In the genomic region with DNA sequence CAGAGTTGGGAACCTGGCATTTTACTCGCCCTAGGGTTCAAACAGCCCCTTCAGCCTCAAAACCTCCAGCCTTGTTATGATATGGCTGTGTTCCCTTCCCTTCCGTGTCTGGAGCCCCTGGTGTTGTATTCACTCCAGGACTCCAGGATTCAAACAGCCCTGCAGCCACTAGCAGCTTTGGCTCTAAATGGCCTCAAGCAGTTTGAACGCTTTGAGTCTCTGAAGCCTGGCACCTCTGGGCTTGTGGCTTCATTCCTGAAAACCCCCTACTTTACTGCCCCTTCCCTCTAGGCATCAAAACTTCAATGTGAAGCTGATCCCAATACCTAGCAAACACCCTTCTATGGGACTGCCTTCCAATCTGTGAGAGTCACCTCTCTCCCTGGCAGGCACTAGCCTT, we compare ENCODE assay signal across 26 cellular contexts.
"Had no signal": no experiment of that assay in that cellular context is flagged by ENCODE, and none has a peak within 500 bp of the region (broad histone marks: within the 10 kb centered on the region; RNA-seq: fewer than 3 reads in every experiment).

No MANE protein-coding gene starts in this region.

- H3K36me3 ChIP-seq: left ventricle myocardium inferior, pancreas, prostate gland, sigmoid colon, spleen, suprapubic skin, thoracic aorta, tibial artery, uterus had no signal

- H3K9me3 ChIP-seq: left ventricle myocardium inferior, mucosa of descending colon, pancreas, prostate gland, sigmoid colon, spleen, suprapubic skin, thoracic aorta, tibial artery, uterus had no signal

- DNase-seq: hypothalamus; immature natural killer cell; left ventricle myocardium inferior; midbrain; mucosa of descending colon; naive thymus-derived CD4-positive, alpha-beta T cell; nucleus accumbens; pancreas; posterior cingulate gyrus; retina; right cardiac atrium; sigmoid colon; small intestine; spleen; stimulated activated CD4-positive, alpha-beta T cell treated with anti-CD3 and anti-CD28 coated beads, Interleukin-4, amount 100 ng/mL, for 24 hours; stimulated activated naive CD4-positive, alpha-beta T cell; tibial artery; uterus had no signal

- H3K27ac ChIP-seq: left ventricle myocardium inferior, pancreas, prostate gland, sigmoid colon, spleen, suprapubic skin, thoracic aorta, tibial artery, uterus had no signal

- H3K4me1 ChIP-seq: left ventricle myocardium inferior, pancreas, prostate gland, sigmoid colon, spleen, suprapubic skin, tibial artery, uterus had no signal

- H3K4me3 Mint-ChIP-seq: immature natural killer cell; naive thymus-derived CD4-positive, alpha-beta T cell; natural killer cell treated with Interleukin-12 subunit alpha and Interleukin-12 subunit beta and Interleukin-15 and Interleukin-18, amount 100 ng/mL, for 72 hours; stimulated activated effector memory CD8-positive, alpha-beta T cell treated with anti-CD3 and anti-CD28 coated beads, Interleukin-12 subunit alpha, Interleukin-12 subunit beta, amount 100 ng/mL, for 72 hours; stimulated activated naive CD8-positive, alpha-beta T cell treated with anti-CD3 and anti-CD28 coated beads, Interleukin-15, Interleukin-2, amounts not matched to agents 100 ng/mL and 50 ng/mL, for 24 hours; type B pancreatic cell had no signal

- H3K4me1 Mint-ChIP-seq: immature natural killer cell; naive thymus-derived CD4-positive, alpha-beta T cell; stimulated activated effector memory CD8-positive, alpha-beta T cell treated with anti-CD3 and anti-CD28 coated beads, Interleukin-12 subunit alpha, Interleukin-12 subunit beta, amount 100 ng/mL, for 72 hours had no signal

- H3K9me3 Mint-ChIP-seq: naive thymus-derived CD4-positive, alpha-beta T cell; natural killer cell treated with Interleukin-12 subunit alpha and Interleukin-12 subunit beta and Interleukin-15 and Interleukin-18, amount 100 ng/mL, for 72 hours; stimulated activated effector memory CD8-positive, alpha-beta T cell treated with anti-CD3 and anti-CD28 coated beads, Interleukin-12 subunit alpha, Interleukin-12 subunit beta, amount 100 ng/mL, for 72 hours; stimulated activated naive CD8-positive, alpha-beta T cell treated with anti-CD3 and anti-CD28 coated beads, Interleukin-15, Interleukin-2, amounts not matched to agents 100 ng/mL and 50 ng/mL, for 24 hours had no signal

- H3K27me3 Mint-ChIP-seq: stimulated activated naive CD8-positive, alpha-beta T cell treated with anti-CD3 and anti-CD28 coated beads, Interleukin-15, Interleukin-2, amounts not matched to agents 100 ng/mL and 50 ng/mL, for 24 hours had no signal

- H3K4me3 ChIP-seq: left ventricle myocardium inferior, lung, mucosa of descending colon, pancreas, prostate gland, sigmoid colon, spleen, suprapubic skin, thoracic aorta, tibial artery, uterus had no signal

- H3K27ac Mint-ChIP-seq: immature natural killer cell; naive thymus-derived CD4-positive, alpha-beta T cell; natural killer cell treated with Interleukin-12 subunit alpha and Interleukin-12 subunit beta and Interleukin-15 and Interleukin-18, amount 100 ng/mL, for 72 hours; stimulated activated effector memory CD8-positive, alpha-beta T cell treated with anti-CD3 and anti-CD28 coated beads, Interleukin-12 subunit alpha, Interleukin-12 subunit beta, amount 100 ng/mL, for 72 hours; stimulated activated naive CD8-positive, alpha-beta T cell treated with anti-CD3 and anti-CD28 coated beads, Interleukin-15, Interleukin-2, amounts not matched to agents 100 ng/mL and 50 ng/mL, for 24 hours; type B pancreatic cell had no signal

- H3K36me3 Mint-ChIP-seq: immature natural killer cell; naive thymus-derived CD4-positive, alpha-beta T cell; natural killer cell treated with Interleukin-12 subunit alpha and Interleukin-12 subunit beta and Interleukin-15 and Interleukin-18, amount 100 ng/mL, for 72 hours; stimulated activated effector memory CD8-positive, alpha-beta T cell treated with anti-CD3 and anti-CD28 coated beads, Interleukin-12 subunit alpha, Interleukin-12 subunit beta, amount 100 ng/mL, for 72 hours; type B pancreatic cell had no signal

- H3K27me3 ChIP-seq: pancreas, sigmoid colon, spleen, suprapubic skin, tibial artery, uterus had no signal
